In the genomic region with DNA sequence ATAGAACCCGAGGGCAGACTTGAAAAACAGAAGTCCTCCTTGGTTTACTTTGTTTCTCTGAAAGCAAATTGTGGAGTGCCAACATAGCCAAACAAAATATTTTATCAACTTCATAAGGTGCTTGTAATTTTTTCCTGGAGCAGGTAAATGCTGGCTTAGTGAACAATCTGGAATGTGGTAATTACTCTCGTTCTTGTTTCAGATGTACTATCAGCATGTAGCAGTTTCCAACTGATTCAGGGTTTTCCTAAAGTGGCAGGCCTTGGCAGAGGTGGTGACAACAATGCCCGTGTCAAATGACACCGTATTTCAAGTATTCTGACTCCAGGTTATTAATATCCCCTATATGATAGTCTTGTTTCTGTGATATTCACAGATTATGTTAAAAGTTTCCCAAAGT, we compare ENCODE assay signal across 9 cellular contexts. TPM values are rescaled to one million over a fixed set of nuclear protein-coding genes. Genes with fewer than 3 reads are reported as not detected.
DNase-seq lines count a peak whose midpoint lies in the region; ATAC-seq and TF ChIP-seq lines count a peak whose summit lies in the region.
"Had no signal": no experiment of that assay in that cellular context is flagged by ENCODE, and none has a peak within 500 bp of the region (broad histone marks: within the 10 kb centered on the region; RNA-seq: fewer than 3 reads in every experiment).

No MANE protein-coding gene starts in this region.

- H2AFZ ChIP-seq in OCI-LY1 (ENCODE audit: low read length): no peak overlapping the region
- no peak overlapping the region for H2AFZ ChIP-seq in neuronal stem cell (ENCODE audit: low read length)

- H3K9me2 ChIP-seq in OCI-LY1 (ENCODE audit: low read depth, low read length): no peaks in the 10 kb centered on the region

- H2BK120ac ChIP-seq in neuronal stem cell (ENCODE audit: low read depth, low read length): no peak overlapping the region

- TF ChIP-seq CTCF in OCI-LY1 (IDR thresholded peaks at IDR 0.05; ENCODE audit: low read length): no peak

- no peak overlapping the region for H3K4ac ChIP-seq in neuronal stem cell (ENCODE audit: low read length)

- H3K79me2 ChIP-seq in OCI-LY1 (ENCODE audit: insufficient read depth, low read length): no peaks in the 10 kb centered on the region; the same call in 1 of the 2 replicates

- H3K23ac ChIP-seq in neuronal stem cell (ENCODE audit: low read depth, low read length, poor library complexity): no peak overlapping the region

- H3K4me2 ChIP-seq in OCI-LY1 (ENCODE audit: low read length) (peak overlapping the region; percentile 67), neuronal stem cell (ENCODE audit: insufficient read depth, low read length, poor library complexity, severe bottlenecking) (no peak overlapping the region)

- no peaks in the 10 kb centered on the region; the same call in 1 of the 2 replicates for H3K9me3 ChIP-seq in OCI-LY1 (ENCODE audit: low read length)
- H3K9me3 ChIP-seq in endocrine pancreas (ENCODE audit: control insufficient read depth, low read length): no peaks in the 10 kb centered on the region
- peaks cover 0 to 20% of the 10 kb centered on the region in 2 donors for H3K9me3 ChIP-seq in neuronal stem cell (replicated peaks in 1 of 2; ENCODE audit: control insufficient read depth in 2 of 2, insufficient read depth in 1 of 2, low read depth in 1 of 2, low read length in 2 of 2)
- H3K9me3 ChIP-seq: mucosa of descending colon had no signal

- no peak overlapping the region for H2BK12ac ChIP-seq in neuronal stem cell (ENCODE audit: low read length)

- WGBS in neuronal stem cell (ENCODE audit: extremely low coverage in 2 of 2, insufficient read length in 2 of 2, insufficient replicate concordance in 1 of 2), 2 donors: no CpG with 5 or more reads among the region's 4 CpGs

- H3K27ac ChIP-seq in OCI-LY1 (ENCODE audit: low read depth, low read length, poor library complexity, severe bottlenecking): no peak overlapping the region
- no peak overlapping the region for H3K27ac ChIP-seq in neuronal stem cell (replicated peaks; ENCODE audit: low read length)

- H3K4me1 ChIP-seq in OCI-LY1 (ENCODE audit: insufficient read depth, low read length, severe bottlenecking): peaks cover 16% of the 10 kb centered on the region
- peaks cover 5% of the 10 kb centered on the region for H3K4me1 ChIP-seq in endocrine pancreas (ENCODE audit: control insufficient read depth, insufficient read depth, low read length)
- peaks cover 5% of the 10 kb centered on the region in 2 donors for H3K4me1 ChIP-seq in neuronal stem cell (ENCODE audit: control insufficient read depth in 2 of 2, insufficient read depth in 1 of 2, low read depth in 1 of 2, low read length in 2 of 2)

- in situ Hi-C loops in ACHN (cut with HindIII; ENCODE audit: low pct_ligation_motif_present, low pct_unique_long_range_greater_than_20kb, low sequenced_read_pairs): no loop called here

- DNase-seq in CD1c-positive myeloid dendritic cell (ENCODE audit: extremely low spot score): peak; percentile 18
- peak; percentile 8 for DNase-seq in neuronal stem cell (ENCODE audit: low spot score)
- no peak for DNase-seq in RKO (ENCODE audit: low spot score)
- DNase-seq in ACHN: no peak

- H3K36me3 ChIP-seq in OCI-LY1 (ENCODE audit: insufficient read depth, low read length) (0 out of 2 replicates have a peak, but pooled peaks cover 2% of the 10 kb centered on the region), endocrine pancreas (ENCODE audit: control insufficient read depth, insufficient read depth, low read length) (no peaks in the 10 kb centered on the region), neuronal stem cell (replicated peaks in 1 of 2; ENCODE audit: control insufficient read depth in 2 of 2, insufficient read depth in 2 of 2, low read length in 2 of 2) (peaks cover 1 to 33% of the 10 kb centered on the region in 2 donors)

- no peaks in the 10 kb centered on the region for H3K27me3 ChIP-seq in OCI-LY1 (ENCODE audit: insufficient read depth, low read length)
- H3K27me3 ChIP-seq in endocrine pancreas (ENCODE audit: control insufficient read depth, insufficient read depth, low read length): no peaks in the 10 kb centered on the region
- no peaks in the 10 kb centered on the region for H3K27me3 ChIP-seq in neuronal stem cell (ENCODE audit: control insufficient read depth in 3 of 3, insufficient read depth in 3 of 3, low read depth in 1 of 3, low read length in 3 of 3)

- H3K79me1 ChIP-seq in neuronal stem cell (ENCODE audit: low read depth, low read length): no peaks in the 10 kb centered on the region

- no peak overlapping the region for H4K8ac ChIP-seq in neuronal stem cell (ENCODE audit: low read depth, low read length)

- H3K4me3 ChIP-seq in OCI-LY1 (ENCODE audit: low read depth, low read length, poor library complexity, severe bottlenecking): peak overlapping the region; percentile 81
- peak overlapping the region; percentile 93 for H3K4me3 ChIP-seq in endocrine pancreas (ENCODE audit: control insufficient read depth, insufficient read depth, low read length)
- H3K4me3 ChIP-seq in neuronal stem cell (ENCODE audit: low read length in 2 of 2): peak overlapping the region in 1 of 2 donors; percentile 58

- H4K20me1 ChIP-seq in OCI-LY1 (ENCODE audit: insufficient read depth, low read length): no peaks in the 10 kb centered on the region

- H4K91ac ChIP-seq in neuronal stem cell (ENCODE audit: low read depth, low read length, poor library complexity): no peak overlapping the region

- no peak overlapping the region for H2BK5ac ChIP-seq in neuronal stem cell (ENCODE audit: low read length)

- no peaks in the 10 kb centered on the region for H3F3A ChIP-seq in OCI-LY1 (ENCODE audit: insufficient read depth, low read length)

- no peak overlapping the region for H2AK5ac ChIP-seq in neuronal stem cell (ENCODE audit: low read depth, low read length)

- H3K9ac ChIP-seq in OCI-LY1 (ENCODE audit: low read length): peak overlapping the region; percentile 79
- H3K9ac ChIP-seq in endocrine pancreas (ENCODE audit: control insufficient read depth, insufficient read depth, low read length): no peak overlapping the region
- no peak overlapping the region for H3K9ac ChIP-seq in neuronal stem cell (ENCODE audit: low read depth, low read length, poor library complexity)

- no peak overlapping the region for H2BK15ac ChIP-seq in neuronal stem cell (ENCODE audit: low read length)

- ATAC-seq in HG03442 (IDR thresholded peaks at IDR 0.05; ENCODE audit: unreplicated experiment) (no peak), GM18867 (IDR thresholded peaks at IDR 0.05; ENCODE audit: unreplicated experiment) (no peak)

- no peak overlapping the region for H3K18ac ChIP-seq in neuronal stem cell (ENCODE audit: low read length)

- no peak overlapping the region for H3K14ac ChIP-seq in neuronal stem cell (ENCODE audit: low read length)

RNA-seq across cellular contexts. Expression of a gene that starts 1.2 kb away (rescaled TPM):
- polyA plus RNA-seq in neuronal stem cell (2013, experiment 1 of 2): 30.6 TPM
- polyA plus RNA-seq in neuronal stem cell (2013, experiment 2 of 2): 32.0 TPM

RNA-seq across cellular contexts. Expression of a gene that starts 42.4 kb away (rescaled TPM):
- polyA plus RNA-seq in neuronal stem cell (2013, experiment 1 of 2): 20.2 TPM
- 20.9 TPM for polyA plus RNA-seq in neuronal stem cell (2013, experiment 2 of 2)

RNA-seq across cellular contexts. Expression of a gene that starts 47.9 kb away (rescaled TPM):
- not detected for polyA plus RNA-seq in neuronal stem cell (2013, experiment 1 of 2)
- not detected for polyA plus RNA-seq in neuronal stem cell (2013, experiment 2 of 2)

Comparison
In these comparisons a context has a peak if more than half of its experiments do, and no peak if none do; other contexts are left out.
1. DNase-seq: peak in CD1c-positive myeloid dendritic cell (single experiment) and neuronal stem cell (single experiment); none in RKO (single experiment) and ACHN (single experiment).